10 cellular contexts compared by ENCODE assay signal in genomic region chr22:19961868-19962245, GRCh38. TPM values are rescaled to one million over a fixed set of nuclear protein-coding genes. Genes with fewer than 3 reads are reported as not detected.
A peak's percentile ranks its signal among the peaks of the same experiment; 100 is the strongest.
DNase-seq lines count a peak whose midpoint lies in the region; ATAC-seq and TF ChIP-seq lines count a peak whose summit lies in the region.
"Had no signal": no experiment of that assay in that cellular context is flagged by ENCODE, and none has a peak within 500 bp of the region (broad histone marks: within the 10 kb centered on the region; RNA-seq: fewer than 3 reads in every experiment).

No MANE protein-coding gene starts in this region.

- peak overlapping the region; percentile 99 for H3K4me2 ChIP-seq in HCT116 (ENCODE audit: low read length)

- no peaks in the 10 kb centered on the region for H3K27me3 Mint-ChIP-seq in stimulated activated naive B cell treated with anti-CD40 and anti-IgM and Interleukin-4, amounts not matched to agents 10 μg/mL and 1 μg/mL and 100 μg/mL, for 72 hours
- H3K27me3 Mint-ChIP-seq in endodermal cell (ENCODE audit: insufficient read depth), result peaks cover 2% of the 10 kb centered on the region
- peaks cover 6% of the 10 kb centered on the region for H3K27me3 Mint-ChIP-seq in nephron progenitor cell (ENCODE audit: low read depth, poor library complexity)
- H3K27me3 Mint-ChIP-seq: activated CD4-positive, alpha-beta T cell treated with anti-CD3 and anti-CD28 coated beads for 36 hours had no signal

- no peak for TF ChIP-seq POLR2A in HCT116 (IDR thresholded peaks at IDR 0.05; ENCODE audit: borderline replicate concordance, extremely low read depth, insufficient read depth, insufficient read length)

- H3K9me3 ChIP-seq in HCT116 (ENCODE audit: control insufficient read depth in 1 of 2, insufficient read depth in 1 of 2, low read depth in 1 of 2, low read length in 2 of 2) (no peaks in the 10 kb centered on the region), duodenal mucosa (ENCODE audit: control insufficient read depth in 1 of 2, low read length in 2 of 2) (no peaks in the 10 kb centered on the region), endodermal cell (ENCODE audit: control insufficient read depth, low read length) (no peaks in the 10 kb centered on the region)

- H3K9me2 ChIP-seq in HCT116 (ENCODE audit: insufficient read depth), result no peaks in the 10 kb centered on the region

- BruUV-seq in HCT116 (replicated peaks; lab: Mats Ljungman, UMichigan), result no TSS peak

- H3K79me2 ChIP-seq in HCT116 (ENCODE audit: insufficient read depth, low read length), result no peaks in the 10 kb centered on the region

- no peaks in the 10 kb centered on the region for H3K27me3 ChIP-seq in HCT116 (ENCODE audit: insufficient read depth, low read length)
- no peaks in the 10 kb centered on the region for H3K27me3 ChIP-seq in duodenal mucosa (ENCODE audit: control insufficient read depth in 1 of 2, insufficient read depth in 2 of 2, low read length in 2 of 2)
- H3K27me3 ChIP-seq in endodermal cell (ENCODE audit: control insufficient read depth, insufficient read depth, low read length, poor library complexity, severe bottlenecking), result no peaks in the 10 kb centered on the region

- H3K36me3 ChIP-seq in HCT116 (ENCODE audit: control insufficient read depth in 1 of 2, insufficient read depth in 2 of 2, low read length in 2 of 2) (peaks cover 0 to 7% of the 10 kb centered on the region in 2 experiments; a peak in 1 of 4 replicates), duodenal mucosa (ENCODE audit: control insufficient read depth in 1 of 2, insufficient read depth in 2 of 2, low read length in 2 of 2) (peaks cover 5 to 23% of the 10 kb centered on the region in 2 donors), endodermal cell (ENCODE audit: control insufficient read depth, insufficient read depth, low read length) (no peaks in the 10 kb centered on the region)

- WGBS in endodermal cell (ENCODE audit: insufficient coverage in 1 of 2, insufficient read length in 1 of 2), 2 experiments, result 92 to 100% methylated on average over 4 to 8 of the region's 8 CpGs

- peaks cover 44 to 60% of the 10 kb centered on the region in 2 experiments for H3K4me1 ChIP-seq in HCT116 (ENCODE audit: control insufficient read depth in 1 of 2, insufficient read depth in 2 of 2, low read length in 2 of 2)
- peaks cover 48 to 51% of the 10 kb centered on the region in 2 donors for H3K4me1 ChIP-seq in duodenal mucosa (ENCODE audit: control insufficient read depth in 1 of 2, insufficient read depth in 2 of 2, low read length in 2 of 2)
- peaks cover 5% of the 10 kb centered on the region for H3K4me1 ChIP-seq in endodermal cell (ENCODE audit: control insufficient read depth, insufficient read depth, low read length)

- DNase-seq in HCT116 (ENCODE audit: low read depth, low spot score), result no peak
- DNase-seq in stimulated activated naive B cell treated with anti-CD40 and anti-IgM and Interleukin-4, amounts not matched to agents 10 μg/mL and 1 μg/mL and 100 μg/mL, for 72 hours, result no peak
- DNase-seq in endodermal cell, result no peak
- DNase-seq in nephron progenitor cell, result no peak
- DNase-seq in HuH-7.5 (ENCODE audit: low spot score), result no peak
- DNase-seq: NCI-H1417 treated with DMSO at 0.1 percent for 48 hours had no signal

- CTCF ChIA-PET in HCT116 (lab: Charles Lee), result interaction anchor here (1.7 kb wide), 1 partner anchor 231 kb away, joined by 5 read pairs; no protein-coding TSS in a partner anchor

- H3K4me1 Mint-ChIP-seq in stimulated activated naive B cell treated with anti-CD40 and anti-IgM and Interleukin-4, amounts not matched to agents 10 μg/mL and 1 μg/mL and 100 μg/mL, for 72 hours, result peaks cover 6 to 22% of the 10 kb centered on the region in 2 donors
- peaks cover 15% of the 10 kb centered on the region for H3K4me1 Mint-ChIP-seq in endodermal cell
- peaks cover 39% of the 10 kb centered on the region for H3K4me1 Mint-ChIP-seq in nephron progenitor cell

- H3K4me3 Mint-ChIP-seq in stimulated activated naive B cell treated with anti-CD40 and anti-IgM and Interleukin-4, amounts not matched to agents 10 μg/mL and 1 μg/mL and 100 μg/mL, for 72 hours, result no peak overlapping the region
- H3K4me3 Mint-ChIP-seq in endodermal cell (no peak overlapping the region), nephron progenitor cell (no peak overlapping the region)
- H3K4me3 Mint-ChIP-seq: activated CD4-positive, alpha-beta T cell treated with anti-CD3 and anti-CD28 coated beads for 36 hours; HFFc6 had no signal

- peak overlapping the region in 1 of 2 experiments; percentile 64; a peak in 1 of 4 replicates for H3K4me3 ChIP-seq in HCT116 (replicated peaks in 1 of 2; ENCODE audit: low read depth in 1 of 2, low read length in 2 of 2)
- no peak overlapping the region for H3K4me3 ChIP-seq in duodenal mucosa (ENCODE audit: low read depth in 1 of 2, low read length in 2 of 2)
- no peak overlapping the region for H3K4me3 ChIP-seq in endodermal cell (ENCODE audit: low read length)
- H3K4me3 ChIP-seq: SK-N-MC had no signal

- TF ChIP-seq CTCF in HCT116 (IDR thresholded peaks at IDR 0.05 in 2 of 3, conservative IDR thresholded peaks at IDR 0.05 in 1 of 3; ENCODE audit: borderline replicate concordance in 1 of 3, insufficient read depth in 1 of 3, low read depth in 2 of 3, low read length in 2 of 3) (no peak), endodermal cell (conservative IDR thresholded peaks at IDR 0.05) (no peak), nephron progenitor cell (IDR thresholded peaks at IDR 0.05) (no peak)

- peak overlapping the region; percentile 99 for H3K27ac ChIP-seq in HCT116 (ENCODE audit: low read depth, low read length)
- peak overlapping the region; percentile 32 for H3K27ac ChIP-seq in duodenal mucosa (ENCODE audit: low read depth, low read length)
- H3K27ac ChIP-seq in endodermal cell (ENCODE audit: low read depth, low read length), result no peak overlapping the region
- H3K27ac ChIP-seq: SK-N-MC had no signal

- ATAC-seq in HCT116, result no peak
- ATAC-seq in stimulated activated naive B cell treated with anti-CD40 and anti-IgM and Interleukin-4, amounts not matched to agents 10 μg/mL and 1 μg/mL and 100 μg/mL, for 72 hours (replicated peaks), result no peak

- peaks cover 31 to 38% of the 10 kb centered on the region in 2 donors for H3K36me3 Mint-ChIP-seq in stimulated activated naive B cell treated with anti-CD40 and anti-IgM and Interleukin-4, amounts not matched to agents 10 μg/mL and 1 μg/mL and 100 μg/mL, for 72 hours
- no peaks in the 10 kb centered on the region for H3K36me3 Mint-ChIP-seq in endodermal cell (ENCODE audit: low read depth)
- no peaks in the 10 kb centered on the region for H3K36me3 Mint-ChIP-seq in nephron progenitor cell (ENCODE audit: low read depth)

- intact Hi-C loops in HCT116 (cut with micrococcal nuclease), result loop anchor here (10.0 kb wide), 1 partner anchor 153 kb away; the partner anchor contains the start of genes RANBP1 and TRMT2A

- no peaks in the 10 kb centered on the region for H3K9me3 Mint-ChIP-seq in stimulated activated naive B cell treated with anti-CD40 and anti-IgM and Interleukin-4, amounts not matched to agents 10 μg/mL and 1 μg/mL and 100 μg/mL, for 72 hours
- H3K9me3 Mint-ChIP-seq in endodermal cell, result no peaks in the 10 kb centered on the region
- H3K9me3 Mint-ChIP-seq in nephron progenitor cell, result no peaks in the 10 kb centered on the region
- H3K9me3 Mint-ChIP-seq: HFFc6 had no signal

- H3K27ac Mint-ChIP-seq in stimulated activated naive B cell treated with anti-CD40 and anti-IgM and Interleukin-4, amounts not matched to agents 10 μg/mL and 1 μg/mL and 100 μg/mL, for 72 hours, result peak overlapping the region; percentile 37
- no peak overlapping the region for H3K27ac Mint-ChIP-seq in endodermal cell
- H3K27ac Mint-ChIP-seq in nephron progenitor cell, result no peak overlapping the region
- H3K27ac Mint-ChIP-seq: activated CD4-positive, alpha-beta T cell treated with anti-CD3 and anti-CD28 coated beads for 36 hours; HFFc6 had no signal

- POLR2A ChIA-PET in HCT116 (lab: Charles Lee), result interaction anchor here (0.8 to 1.3 kb wide), 2 partner anchors 9 kb away, joined by 3 to 5 read pairs; no protein-coding TSS in a partner anchor

- H4K20me1 ChIP-seq in HCT116 (ENCODE audit: insufficient read depth), result no peaks in the 10 kb centered on the region

- RAD21 ChIA-PET in HCT116 (lab: Charles Lee; ENCODE audit: low non-redundant PET in 1 of 2, low total read pairs in 2 of 2, uncharacterized antibody in 2 of 2, unreplicated experiment in 2 of 2), result interaction anchor here in 1 of 2 experiments (1.7 kb wide), 1 partner anchor 231 kb away, joined by 5 read pairs; no protein-coding TSS in a partner anchor

- H3K9ac ChIP-seq in HCT116 (ENCODE audit: low read length) (peak overlapping the region; percentile 40), duodenal mucosa (ENCODE audit: low read depth in 1 of 2, low read length in 2 of 2) (peak overlapping the region in 1 of 2 donors; percentile 16), endodermal cell (ENCODE audit: extremely low read depth, low read length, poor library complexity, severe bottlenecking) (no peak overlapping the region)

- TF ChIP-seq RAD21 in HCT116 (IDR thresholded peaks at IDR 0.05; ENCODE audit: low read depth), result no peak

- H2AFZ ChIP-seq in HCT116 (ENCODE audit: low read depth, low read length, poor library complexity, severe bottlenecking), result no peak overlapping the region

TF ChIP-seq in HCT116, 20 proteins besides CTCF, POLR2A, EP300 and RAD21 (continues in another document):
- TF ChIP-seq EZH2 (IDR thresholded peaks at IDR 0.05), result no peak
- no peak for TF ChIP-seq ATF3 (IDR thresholded peaks at IDR 0.05)

RNA-seq across cellular contexts. Expression of gene TXNRD2, which starts 20.2 kb away (rescaled TPM):
- total RNA-seq in HCT116 (2021; ENCODE audit: unreplicated experiment) (19.7 TPM), endodermal cell (10 to 100 TPM in 1 of 2 donors, 1 to 10 TPM in 1; 7.3 to 13.6 TPM)
- polyA plus RNA-seq in HCT116 (2012), result 13.2 and 14.8 TPM in 2 replicates
- 11.2 TPM for polyA plus RNA-seq in endodermal cell (2013, experiment 1 of 2)
- polyA plus RNA-seq in endodermal cell (2013, experiment 2 of 2), result 12.2 TPM

RNA-seq across cellular contexts. Expression of gene COMT, which starts 20.3 kb away (rescaled TPM):
- 109 TPM for total RNA-seq in HCT116 (2021; ENCODE audit: unreplicated experiment)
- 142 and 156 TPM in 2 replicates for polyA plus RNA-seq in HCT116 (2012)
- total RNA-seq in endodermal cell, result 10 to 100 TPM; 26.6 to 27.8 TPM
- 84.5 TPM for polyA plus RNA-seq in endodermal cell (2013, experiment 1 of 2)
- 77.3 TPM for polyA plus RNA-seq in endodermal cell (2013, experiment 2 of 2)

RNA-seq across cellular contexts. Expression of gene ARVCF, which starts 54.8 kb away (rescaled TPM):
- total RNA-seq in HCT116 (2021; ENCODE audit: unreplicated experiment) (42.8 TPM), endodermal cell (10 to 100 TPM; 48.3 to 61.3 TPM)
- 31.1 and 33.4 TPM in 2 replicates for polyA plus RNA-seq in HCT116 (2012)
- polyA plus RNA-seq in endodermal cell (2013, experiment 1 of 2), result 71.1 TPM
- 66.0 TPM for polyA plus RNA-seq in endodermal cell (2013, experiment 2 of 2)

RNA-seq across cellular contexts. Expression of gene TANGO2, which starts 59.1 kb away (rescaled TPM):
- total RNA-seq in HCT116 (2021; ENCODE audit: unreplicated experiment) (17.0 TPM), endodermal cell (10 to 100 TPM; 19.9 to 21.8 TPM)
- 14.7 and 15.6 TPM in 2 replicates for polyA plus RNA-seq in HCT116 (2012)
- 8.5 TPM for polyA plus RNA-seq in endodermal cell (2013, experiment 1 of 2)
- polyA plus RNA-seq in endodermal cell (2013, experiment 2 of 2), result 9.2 TPM
